Comparison of ENCODE assay signal across 29 cellular contexts in the genomic region with DNA sequence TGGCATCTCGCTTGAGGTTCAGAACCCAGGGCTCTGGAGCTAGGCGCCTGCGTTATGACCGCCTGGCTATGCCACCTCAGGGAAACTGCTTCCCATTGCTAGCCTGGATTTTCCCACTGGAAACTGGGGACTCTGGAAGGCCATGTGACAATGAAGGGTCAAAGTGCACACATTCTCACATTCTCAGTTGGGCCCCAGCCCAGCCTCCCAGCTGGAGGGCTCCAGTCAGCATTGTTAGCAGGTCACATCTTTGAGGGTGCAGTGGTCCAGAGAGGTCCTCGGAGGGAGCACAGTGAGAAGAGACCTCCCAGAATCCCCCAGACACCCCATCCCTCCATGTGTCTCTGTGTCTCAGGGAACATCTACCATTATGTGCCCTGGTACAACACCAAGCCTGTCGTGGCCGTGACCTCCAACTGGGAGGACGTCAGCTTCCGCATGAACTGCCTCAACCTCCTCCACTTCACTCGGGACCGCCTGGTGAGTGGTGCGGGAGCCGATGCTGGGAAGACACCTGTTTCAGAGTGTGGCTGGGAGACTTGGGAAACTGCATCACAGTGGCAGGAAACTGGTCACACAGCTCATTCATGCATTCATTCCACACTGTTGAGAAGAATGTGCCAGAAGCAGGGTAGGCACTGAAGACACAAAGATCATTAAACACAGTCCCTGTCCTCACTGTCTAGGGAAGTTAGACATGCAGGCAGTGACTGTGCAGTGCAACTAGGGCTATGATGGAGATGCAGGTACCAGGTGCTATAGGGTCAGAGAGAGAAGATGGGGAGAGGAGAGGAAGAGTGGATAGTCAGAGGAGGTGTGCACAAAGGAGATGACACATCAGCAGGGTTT. TPM values are rescaled to one million over a fixed set of nuclear protein-coding genes. Genes with fewer than 3 reads are reported as not detected.
DNase-seq lines count a peak whose midpoint lies in the region; ATAC-seq, FAIRE-seq and TF ChIP-seq lines count a peak whose summit lies in the region.
"Had no signal": no experiment of that assay in that cellular context is flagged by ENCODE, and none has a peak within 500 bp of the region (broad histone marks: within the 10 kb centered on the region; RNA-seq: fewer than 3 reads in every experiment).

No MANE protein-coding gene starts in this region.

- H3K9ac ChIP-seq in colonic mucosa (ENCODE audit: low read depth in 2 of 2, low read length in 2 of 2), result no peak overlapping the region
- H3K9ac ChIP-seq in liver (ENCODE audit: low read depth in 1 of 2, low read length in 2 of 2), result no peak overlapping the region
- H3K9ac ChIP-seq: SK-N-SH had no signal

- H3K36me3 ChIP-seq in colonic mucosa (no peaks in the 10 kb centered on the region), liver (ENCODE audit: control insufficient read depth in 4 of 4, insufficient read depth in 3 of 4, low read depth in 1 of 4, low read length in 3 of 4) (no peaks in the 10 kb centered on the region), sigmoid colon (no peaks in the 10 kb centered on the region)

- no peak overlapping the region for H3K27ac ChIP-seq in colonic mucosa
- H3K27ac ChIP-seq in liver (ENCODE audit: low read depth in 1 of 2, low read length in 2 of 2), result no peak overlapping the region
- no peak overlapping the region for H3K27ac ChIP-seq in sigmoid colon

- H3K9me3 ChIP-seq in colonic mucosa (no peaks in the 10 kb centered on the region), liver (ENCODE audit: control insufficient read depth in 4 of 4, low read length in 3 of 4) (no peaks in the 10 kb centered on the region), sigmoid colon (no peaks in the 10 kb centered on the region)
- H3K9me3 ChIP-seq: Caco-2, SK-N-SH had no signal

- FAIRE-seq in HTR-8/SVneo (lab: Jason Lieb, UNC), result peak; percentile 28
- FAIRE-seq: GM12878, GM19239 had no signal

- TF ChIP-seq POLR2A in sigmoid colon (IDR thresholded peaks at IDR 0.05), result no peak

- WGBS in liver, result 94% methylated on average over 13 of the region's 13 CpGs
- WGBS in sigmoid colon, 2 donors, result 91 to 94% methylated on average over 13 of the region's 13 CpGs

- H3K27me3 ChIP-seq in colonic mucosa, result no peaks in the 10 kb centered on the region
- no peaks in the 10 kb centered on the region for H3K27me3 ChIP-seq in liver (ENCODE audit: control insufficient read depth in 4 of 4, insufficient read depth in 4 of 4, low read length in 3 of 4)
- peaks cover 0 to 23% (median 4%) of the 10 kb centered on the region in 3 donors for H3K27me3 ChIP-seq in sigmoid colon

- TF ChIP-seq CTCF in colonic mucosa (IDR thresholded peaks at IDR 0.05) (no peak), liver (IDR thresholded peaks at IDR 0.05; ENCODE audit: low read depth, low read length, missing input control) (no peak), sigmoid colon (IDR thresholded peaks at IDR 0.05) (no peak)

- DNase-seq in HTR-8/SVneo (ENCODE audit: insufficient read length, low spot score) (no peak), colonic mucosa (peak; percentile 25), sigmoid colon (peak; percentile 46), T-helper 1 cell (no peak), cortex of kidney (lab: John Stamatoyannopoulos, UW) (no peak), AG08396 (ENCODE audit: low spot score) (no peak)
- DNase-seq: AML-193; CD4-positive, CD25-positive, alpha-beta regulatory T cell; DMS153; EL; GOT3; Karpas-422; NCI-H1048; NCI-H1436; NCI-H1930; NCI-H226; NCI-H524; NCI-H82; OCI-M1; SHP77 treated with DMSO at 0.1 percent for 48 hours; SK-N-SH had no signal

- H3K4me1 ChIP-seq in colonic mucosa (no peaks in the 10 kb centered on the region), liver (ENCODE audit: control insufficient read depth in 4 of 4, insufficient read depth in 4 of 4, low read length in 3 of 4) (peaks cover 0 to 6% (median 4%) of the 10 kb centered on the region in 4 donors), sigmoid colon (peaks cover 0 to 11% (median 8%) of the 10 kb centered on the region in 4 donors)

- H3K4me3 ChIP-seq in colonic mucosa (no peak overlapping the region), liver (ENCODE audit: low read depth in 1 of 3, low read length in 3 of 3) (no peak overlapping the region), sigmoid colon (no peak overlapping the region)
- H3K4me3 ChIP-seq: GM12878 had no signal

- TF ChIP-seq EP300 in sigmoid colon (IDR thresholded peaks at IDR 0.05), result no peak

- ATAC-seq in HG03045 (IDR thresholded peaks at IDR 0.05; ENCODE audit: unreplicated experiment), result no peak
- ATAC-seq: GM12878, HCT116 had no signal

- TF ChIP-seq RAD21 in liver (IDR thresholded peaks at IDR 0.05), result no peak

- intact Hi-C loops in colonic mucosa (cut with DNase I) (no loop called here), sigmoid colon (cut with DNase I) (no loop called here)

TF ChIP-seq in liver, 16 proteins besides CTCF, POLR2A, EP300 and RAD21:
- no peak for TF ChIP-seq EGR1 (IDR thresholded peaks at IDR 0.05; ENCODE audit: low read depth in 2 of 2)
- TF ChIP-seq HNF4A (conservative IDR thresholded peaks at IDR 0.05), result peak; percentile 48 to 65
- no peak for TF ChIP-seq ZBTB33 (IDR thresholded peaks at IDR 0.05)
- no peak for TF ChIP-seq HNF4G (IDR thresholded peaks at IDR 0.05)
- TF ChIP-seq TAF1 (conservative IDR thresholded peaks at IDR 0.05), result no peak

RNA-seq across cellular contexts. Expression of gene FER1L5, which starts 41.6 kb away (rescaled TPM):
- total RNA-seq in colonic mucosa (not detected), liver (under 1 TPM in 1 of 2 donors, not detected in 1; under 0.01 TPM), sigmoid colon (under 1 TPM in 1 of 4 donors, not detected in 3; under 0.01 TPM)
- polyA plus RNA-seq in liver (not detected), sigmoid colon (under 1 TPM in 1 of 3 donors, not detected in 2; 0.01 TPM)
- total RNA-seq: CD4-positive, CD25-positive, alpha-beta regulatory T cell; GM12878; MCF 10A had no signal
- polyA plus RNA-seq: GM12878, IgD-negative memory B cell had no signal

RNA-seq across cellular contexts. Expression of gene KANSL3, which starts 46.1 kb away (rescaled TPM):
- 10 to 100 TPM; 33.6 to 36.5 TPM for total RNA-seq in colonic mucosa
- 10 to 100 TPM; 27.2 to 30.5 TPM for total RNA-seq in liver
- 1 to 10 TPM; 8.3 to 10.0 TPM for polyA plus RNA-seq in liver
- 10 to 100 TPM; 35.4 to 55.0 (median 47.7) TPM for total RNA-seq in sigmoid colon
- polyA plus RNA-seq in sigmoid colon, result 10 to 100 TPM; 12.0 to 24.2 (median 14.3) TPM

RNA-seq across cellular contexts. Expression of gene LMAN2L, which starts 55.7 kb away (rescaled TPM):
- total RNA-seq in colonic mucosa, result 10 to 100 TPM; 13.5 to 24.7 TPM
- total RNA-seq in liver, result 10 to 100 TPM; 12.0 to 15.1 TPM
- 10 to 100 TPM in 1 of 2 donors, 1 to 10 TPM in 1; 6.4 to 12.6 TPM for polyA plus RNA-seq in liver
- 10 to 100 TPM; 11.9 to 23.2 (median 17.2) TPM for total RNA-seq in sigmoid colon
- 10 to 100 TPM in 1 of 3 donors, 1 to 10 TPM in 2; 3.6 to 14.0 (median 5.1) TPM for polyA plus RNA-seq in sigmoid colon

Comparison
In these comparisons a context has a peak if more than half of its experiments do, and no peak if none do; other contexts are left out.
1. DNase-seq: peak in colonic mucosa (single experiment) and sigmoid colon (single experiment); none in HTR-8/SVneo (single experiment), T-helper 1 cell (0 of 5), cortex of kidney (single experiment) and AG08396 (single experiment).